24 cellular contexts compared by ENCODE assay signal in genomic region chr16:69486272-69486671, GRCh38.
"Had no signal": no experiment of that assay in that cellular context is flagged by ENCODE, and none has a peak within 500 bp of the region (broad histone marks: within the 10 kb centered on the region; RNA-seq: fewer than 3 reads in every experiment).

No MANE protein-coding gene starts in this region.

- H3K79me2 ChIP-seq: parathyroid adenoma had no signal

- H3K9ac ChIP-seq: parathyroid adenoma had no signal

- H3K4me1 ChIP-seq: colonic mucosa, parathyroid adenoma had no signal

- ATAC-seq: esophagus mucosa; gastrocnemius medialis; left lobe of liver; naive thymus-derived CD8-positive, alpha-beta T cell; sciatic nerve; stimulated activated effector memory CD8-positive, alpha-beta T cell treated with anti-CD3 and anti-CD28 coated beads, Interleukin-12 subunit alpha, Interleukin-12 subunit beta, amount 100 ng/mL, for 72 hours had no signal

- H3K27me3 ChIP-seq: colonic mucosa, gastrocnemius medialis, stomach, thyroid gland, vagina had no signal

- H3K27ac Mint-ChIP-seq: dendritic cell treated with granulocyte-macrophage colony-stimulating factor and Interleukin-4, amounts not matched to agents 40 ng/mL and 50 ng/mL, for 4 days; endodermal cell; naive thymus-derived CD8-positive, alpha-beta T cell; progenitor cell of endocrine pancreas; stimulated activated effector memory CD8-positive, alpha-beta T cell treated with anti-CD3 and anti-CD28 coated beads, Interleukin-12 subunit alpha, Interleukin-12 subunit beta, amount 100 ng/mL, for 72 hours had no signal

- DNase-seq: colonic mucosa; effector CD8-positive, alpha-beta T cell; endodermal cell; foreskin fibroblast; gastrocnemius medialis; head of caudate nucleus; naive thymus-derived CD8-positive, alpha-beta T cell; stimulated activated CD4-positive, alpha-beta T cell treated with anti-CD3 and anti-CD28 coated beads, Interleukin-2, amount 100 ng/mL, for 24 hours; stimulated activated CD4-positive, alpha-beta T cell treated with anti-CD3 and anti-CD28 coated beads, Interleukin-4, amount 100 ng/mL, for 24 hours; stimulated activated naive CD4-positive, alpha-beta T cell treated with Interleukin-2 at 50 U/mL for 16 hours; stomach; thyroid gland had no signal

- H3K36me3 ChIP-seq: colonic mucosa, gastrocnemius medialis, stomach, thyroid gland, vagina had no signal

- H3K4me1 Mint-ChIP-seq: naive thymus-derived CD8-positive, alpha-beta T cell; neural crest cell; stimulated activated effector memory CD8-positive, alpha-beta T cell treated with anti-CD3 and anti-CD28 coated beads, Interleukin-12 subunit alpha, Interleukin-12 subunit beta, amount 100 ng/mL, for 72 hours had no signal

- H3K9me3 Mint-ChIP-seq: dendritic cell treated with granulocyte-macrophage colony-stimulating factor and Interleukin-4, amounts not matched to agents 40 ng/mL and 50 ng/mL, for 4 days; endodermal cell; naive thymus-derived CD8-positive, alpha-beta T cell; neural crest cell; stimulated activated effector memory CD8-positive, alpha-beta T cell treated with anti-CD3 and anti-CD28 coated beads, Interleukin-12 subunit alpha, Interleukin-12 subunit beta, amount 100 ng/mL, for 72 hours had no signal

- H3K36me3 Mint-ChIP-seq: naive thymus-derived CD8-positive, alpha-beta T cell; stimulated activated effector memory CD8-positive, alpha-beta T cell treated with anti-CD3 and anti-CD28 coated beads, Interleukin-12 subunit alpha, Interleukin-12 subunit beta, amount 100 ng/mL, for 72 hours had no signal

- H3K27ac ChIP-seq: colonic mucosa, epithelial cell of prostate, gastrocnemius medialis, parathyroid adenoma, stomach, thyroid gland, vagina had no signal

- H3K4me3 ChIP-seq: colonic mucosa, gastrocnemius medialis, lung, stomach, thyroid gland, vagina had no signal

- H3K9me3 ChIP-seq: colonic mucosa, gastrocnemius medialis, stomach, thyroid gland, vagina had no signal

- H2AFZ ChIP-seq: parathyroid adenoma had no signal

- FAIRE-seq: keratinocyte had no signal

- H3K4me3 Mint-ChIP-seq: dendritic cell treated with granulocyte-macrophage colony-stimulating factor and Interleukin-4, amounts not matched to agents 40 ng/mL and 50 ng/mL, for 4 days; endodermal cell; naive thymus-derived CD8-positive, alpha-beta T cell; neural crest cell; stimulated activated effector memory CD8-positive, alpha-beta T cell treated with anti-CD3 and anti-CD28 coated beads, Interleukin-12 subunit alpha, Interleukin-12 subunit beta, amount 100 ng/mL, for 72 hours had no signal
